Comparison of ENCODE assay signal across 12 cellular contexts in the genomic region with DNA sequence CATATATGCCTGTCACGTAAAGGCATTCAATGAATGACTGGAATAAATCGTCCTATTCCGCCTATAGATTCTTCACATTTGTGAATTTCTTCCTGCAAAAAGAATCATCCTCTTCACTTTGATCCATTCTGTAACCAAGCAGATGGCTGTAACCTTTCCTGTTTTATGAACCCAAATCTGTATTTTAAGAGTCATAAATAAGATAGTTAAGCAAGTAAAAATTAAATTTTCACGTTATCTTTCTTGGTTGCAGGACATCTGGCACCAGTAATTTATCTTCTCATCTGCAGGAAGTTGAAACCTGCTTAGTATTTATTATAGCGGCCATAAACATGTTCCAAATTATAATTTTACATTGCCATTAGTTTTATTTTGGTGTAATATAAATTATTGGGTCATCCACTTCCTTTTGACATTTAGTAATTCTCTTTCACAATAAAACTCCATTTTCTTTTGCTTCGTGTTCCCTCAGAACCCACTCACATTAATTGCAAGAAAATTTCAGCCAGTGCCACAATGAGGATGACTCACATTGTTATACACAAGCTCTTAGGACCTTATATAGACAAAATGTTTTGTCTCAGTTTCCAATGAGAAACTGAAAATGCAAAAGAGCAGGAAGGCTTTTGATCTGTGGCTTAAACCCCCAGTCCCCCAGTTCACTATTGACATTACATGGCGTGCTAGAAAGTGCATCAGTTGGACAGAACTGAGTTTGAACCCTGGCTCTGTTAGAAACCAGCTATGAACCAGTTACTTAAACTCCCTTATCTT. TPM values are rescaled to one million over a fixed set of nuclear protein-coding genes. Genes with fewer than 3 reads are reported as not detected.
DNase-seq lines count a peak whose midpoint lies in the region; ATAC-seq, FAIRE-seq and TF ChIP-seq lines count a peak whose summit lies in the region.
"Had no signal": no experiment of that assay in that cellular context is flagged by ENCODE, and none has a peak within 500 bp of the region (broad histone marks: within the 10 kb centered on the region; RNA-seq: fewer than 3 reads in every experiment).

No MANE protein-coding gene starts in this region.

- H3K36me3 Mint-ChIP-seq in CD4-positive, alpha-beta memory T cell: peaks cover 42 to 51% of the 10 kb centered on the region in 2 donors

- H3K27me3 ChIP-seq in CD4-positive, alpha-beta memory T cell (ENCODE audit: insufficient read depth, low read length): no peaks in the 10 kb centered on the region

- peaks cover 6% of the 10 kb centered on the region for H3K36me3 ChIP-seq in CD4-positive, alpha-beta memory T cell (ENCODE audit: insufficient read depth, low read length)
- H3K36me3 ChIP-seq: WERI-Rb-1 had no signal

- peak overlapping the region in 2 of 8 donors; percentile 8 to 17 for H3K4me3 Mint-ChIP-seq in CD4-positive, alpha-beta memory T cell
- H3K4me3 Mint-ChIP-seq: immature natural killer cell had no signal

- H3K9me3 Mint-ChIP-seq in CD4-positive, alpha-beta memory T cell: no peaks in the 10 kb centered on the region
- H3K9me3 Mint-ChIP-seq: immature natural killer cell had no signal

- no peak overlapping the region for H3K4me3 ChIP-seq in CD4-positive, alpha-beta memory T cell (ENCODE audit: low read length in 2 of 2)
- H3K4me3 ChIP-seq: psoas muscle had no signal

- no peaks in the 10 kb centered on the region for H3K9me3 ChIP-seq in CD4-positive, alpha-beta memory T cell (ENCODE audit: control insufficient read depth in 1 of 2, low read length in 2 of 2)
- H3K9me3 ChIP-seq: psoas muscle had no signal

- H3K4me1 Mint-ChIP-seq in CD4-positive, alpha-beta memory T cell: peaks cover 20 to 30% (median 26%) of the 10 kb centered on the region in 4 donors
- H3K4me1 Mint-ChIP-seq: immature natural killer cell had no signal

- DNase-seq in CD4-positive, alpha-beta memory T cell: no peak
- DNase-seq in GM19239 (ENCODE audit: insufficient read length, low spot score): no peak
- DNase-seq in fibroblast of the conjunctiva (ENCODE audit: low read depth): peak; percentile 48
- DNase-seq in head of caudate nucleus: no peak
- DNase-seq in C1 segment of cervical spinal cord (lab: John Stamatoyannopoulos, UW): no peak
- DNase-seq: immature natural killer cell, NCI-H526, psoas muscle, WERI-Rb-1 had no signal

- H3K27ac Mint-ChIP-seq in CD4-positive, alpha-beta memory T cell: peak overlapping the region in 6 of 7 donors; percentile 7 to 89 (median 37)

- CTCF ChIA-PET in CD4-positive, alpha-beta memory T cell (lab: Charles Lee; ENCODE audit: partially characterized antibody): interaction anchor here (1.2 kb wide), 1 partner anchor 154 kb away, joined by 5 read pairs; no protein-coding TSS in a partner anchor

- FAIRE-seq in GM19239 (lab: Jason Lieb, UNC): peak; percentile 86

- TF ChIP-seq CTCF in VCaP (conservative IDR thresholded peaks at IDR 0.05): no peak

- POLR2A ChIA-PET in CD4-positive, alpha-beta memory T cell (lab: Charles Lee; ENCODE audit: partially characterized antibody): no interaction called here

- no peaks in the 10 kb centered on the region for H3K27me3 Mint-ChIP-seq in CD4-positive, alpha-beta memory T cell

- intact Hi-C loops in CD4-positive, alpha-beta memory T cell (cut with micrococcal nuclease): loop anchor here (5.0 kb wide), 1 partner anchor 34 kb away; no protein-coding TSS in a partner anchor
- intact Hi-C loops in head of caudate nucleus (cut with DNase I): no loop called here

- no peak overlapping the region for H3K27ac ChIP-seq in CD4-positive, alpha-beta memory T cell (ENCODE audit: low read depth, low read length)
- H3K27ac ChIP-seq in VCaP: peak overlapping the region; percentile 85
- H3K27ac ChIP-seq: psoas muscle, WERI-Rb-1 had no signal

- ATAC-seq in HG03439 (IDR thresholded peaks at IDR 0.05; ENCODE audit: unreplicated experiment): no peak
- ATAC-seq in GM21786 (IDR thresholded peaks at IDR 0.05; ENCODE audit: unreplicated experiment): no peak
- ATAC-seq: psoas muscle had no signal

- H3K4me1 ChIP-seq in CD4-positive, alpha-beta memory T cell (ENCODE audit: insufficient read depth, low read length): peaks cover 19% of the 10 kb centered on the region
- H3K4me1 ChIP-seq: psoas muscle had no signal

RNA-seq across cellular contexts. Expression of a gene that starts 51.1 kb away (rescaled TPM):
- total RNA-seq in CD4-positive, alpha-beta memory T cell: 10 to 100 TPM; 16.8 to 19.3 TPM
- polyA plus RNA-seq in CD4-positive, alpha-beta memory T cell: 10 to 100 TPM; 46.2 to 53.1 TPM
